In genomic region chr5:140664018-140664352, GRCh38 we compare ENCODE assay signal across 6 cellular contexts. TPM values are rescaled to one million over a fixed set of nuclear protein-coding genes. Genes with fewer than 3 reads are reported as not detected.
DNase-seq lines count a peak whose midpoint lies in the region; TF ChIP-seq lines count a peak whose summit lies in the region.

No MANE protein-coding gene starts in this region.

- H3K27ac ChIP-seq in 22Rv1 = peak overlapping the region; percentile 96
- peak overlapping the region; percentile 85 for H3K27ac ChIP-seq in SK-N-MC

- H3K36me3 Mint-ChIP-seq in immature natural killer cell = peaks cover 16 to 47% (median 20%) of the 10 kb centered on the region in 3 donors

- peaks cover 11 to 18% (median 16%) of the 10 kb centered on the region in 3 donors for H3K27me3 Mint-ChIP-seq in immature natural killer cell (ENCODE audit: low read depth in 3 of 3)

- H3K36me3 ChIP-seq in SK-N-MC (ENCODE audit: insufficient read depth, low read length) = peaks cover 51% of the 10 kb centered on the region

- peak overlapping the region; percentile 86 for H3K9ac ChIP-seq in SK-N-MC (ENCODE audit: insufficient read length)

- peak overlapping the region; percentile 96 to 99 (median 99) for H3K27ac Mint-ChIP-seq in immature natural killer cell

- H3K9me3 Mint-ChIP-seq in immature natural killer cell = no peaks in the 10 kb centered on the region

- H3K9me3 ChIP-seq in SK-N-MC (ENCODE audit: low read depth, low read length) = no peaks in the 10 kb centered on the region

- DNase-seq in SK-N-MC (ENCODE audit: low read depth, low spot score) (no peak), immature natural killer cell (no peak), mesenteric fat pad (ENCODE audit: low spot score) (no peak), NCI-H1436 (lab: John Stamatoyannopoulos, UW) (no peak)
- DNase-seq in effector CD8-positive, alpha-beta T cell (lab: John Stamatoyannopoulos, UW) = no peak

- peak overlapping the region; percentile 80 for H3K4me3 ChIP-seq in SK-N-MC

- peaks cover 39 to 47% of the 10 kb centered on the region in 2 donors for H3K4me1 Mint-ChIP-seq in immature natural killer cell

- no peak for TF ChIP-seq CTCF in 22Rv1 (IDR thresholded peaks at IDR 0.05)

- H3K4me3 Mint-ChIP-seq in immature natural killer cell = peak overlapping the region; percentile 97 to 99 (median 98)

RNA-seq across cellular contexts. Expression of gene WDR55, which starts 0.7 kb away (rescaled TPM):
- polyA plus RNA-seq in immature natural killer cell = 10 to 100 TPM; 11.0 to 20.2 (median 13.6) TPM
- 23.4 TPM for total RNA-seq in mesenteric fat pad

RNA-seq across cellular contexts. Expression of gene DND1, which starts 9.4 kb away (rescaled TPM):
- not detected for polyA plus RNA-seq in immature natural killer cell
- 1.00 TPM for total RNA-seq in mesenteric fat pad

RNA-seq across cellular contexts. Expression of gene IK, which starts 16.4 kb away (rescaled TPM):
- polyA plus RNA-seq in immature natural killer cell = 100 to 1,000 TPM; 117 to 178 (median 120) TPM
- 66.4 TPM for total RNA-seq in mesenteric fat pad

RNA-seq across cellular contexts. Expression of gene NDUFA2, which starts 16.6 kb away (rescaled TPM):
- polyA plus RNA-seq in immature natural killer cell = 100 to 1,000 TPM; 135 to 252 (median 163) TPM
- total RNA-seq in mesenteric fat pad = 57.3 TPM

RNA-seq across cellular contexts. Expression of gene TMCO6, which starts 24.7 kb away (rescaled TPM):
- 10 to 100 TPM in 1 of 3 donors, 1 to 10 TPM in 2; 7.6 to 11.0 (median 8.3) TPM for polyA plus RNA-seq in immature natural killer cell
- total RNA-seq in mesenteric fat pad = 9.6 TPM
